Comparison of ENCODE assay signal across 16 cellular contexts in the genomic region with DNA sequence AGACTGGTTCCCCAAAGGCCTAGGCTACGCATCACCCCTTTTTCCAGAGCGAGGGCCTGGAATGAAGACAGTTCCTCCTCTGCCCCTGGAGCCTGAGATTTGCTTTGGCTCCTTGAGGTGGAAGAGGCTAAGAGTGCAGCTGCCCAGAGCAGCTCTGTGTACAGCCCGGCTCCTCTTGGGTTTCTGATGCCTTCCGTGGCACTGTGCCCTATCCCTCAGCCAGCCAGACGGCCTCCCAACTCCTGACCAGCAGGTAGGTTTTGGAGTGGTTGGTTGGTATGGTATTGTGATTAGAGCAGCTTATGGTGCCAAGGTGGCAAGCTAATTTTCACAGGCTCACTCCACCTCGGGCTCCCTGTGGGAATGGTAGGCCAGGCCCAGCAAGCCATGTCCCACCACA.
"Had no signal": no experiment of that assay in that cellular context is flagged by ENCODE, and none has a peak within 500 bp of the region (broad histone marks: within the 10 kb centered on the region; RNA-seq: fewer than 3 reads in every experiment).

No MANE protein-coding gene starts in this region.

- DNase-seq: activated CD8-positive, alpha-beta memory T cell treated with anti-CD3 and anti-CD28 coated beads, Interleukin-2, amount 50 U/mL, for 4 hours; activated naive CD4-positive, alpha-beta T cell; activated naive CD8-positive, alpha-beta T cell treated with anti-CD3 and anti-CD28 coated beads for 36 hours; activated T-cell treated with anti-CD3 and anti-CD28 coated beads, Interleukin-2, amount 50 U/mL, for 24 hours; cortex of kidney; erythroblast; foreskin fibroblast; immature natural killer cell; mesendoderm; naive B cell; stimulated activated CD4-positive, alpha-beta T cell treated with anti-CD3 and anti-CD28 coated beads, Interleukin-4, amount 100 ng/mL, for 1 hour; stimulated activated naive CD4-positive, alpha-beta T cell treated with Interleukin-2 at 50 U/mL for 16 hours; T-helper 1 cell; T-helper 9 cell had no signal

- ATAC-seq: WTC11 had no signal

- H3K4me3 ChIP-seq: thoracic aorta had no signal

- H3K36me3 ChIP-seq: thoracic aorta had no signal

- H3K9me3 ChIP-seq: thoracic aorta had no signal
